Comparison of ENCODE assay signal across 7 cellular contexts in the genomic region with DNA sequence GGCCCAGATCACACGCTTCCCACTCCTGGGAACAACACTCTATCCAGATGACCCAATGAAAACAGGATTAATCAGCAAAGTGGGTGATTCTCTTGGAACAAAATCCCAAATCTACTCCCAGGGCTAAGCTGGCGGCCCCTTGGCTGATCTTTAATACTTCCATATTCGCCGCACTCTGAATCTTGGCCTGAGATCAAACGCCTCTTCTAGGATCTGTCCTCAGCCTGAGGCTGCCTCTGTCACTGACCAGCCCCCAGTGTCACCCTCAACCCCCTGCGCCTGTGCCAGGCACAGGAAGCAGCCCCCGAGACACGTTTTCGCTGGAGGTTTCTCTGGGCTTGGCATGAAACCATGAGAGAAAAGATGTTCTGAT. TPM values are rescaled to one million over a fixed set of nuclear protein-coding genes. Genes with fewer than 3 reads are reported as not detected.
DNase-seq lines count a peak whose midpoint lies in the region; ATAC-seq and TF ChIP-seq lines count a peak whose summit lies in the region.
"Had no signal": no experiment of that assay in that cellular context is flagged by ENCODE, and none has a peak within 500 bp of the region (broad histone marks: within the 10 kb centered on the region; RNA-seq: fewer than 3 reads in every experiment).

No MANE protein-coding gene starts in this region.

- intact Hi-C loops in Right ventricle myocardium superior (cut with DNase I), result no loop called here
- intact Hi-C loops in cardiac septum (cut with DNase I), result no loop called here
- intact Hi-C loops in uterus (cut with DNase I; ENCODE audit: low total_unique reads), result no loop called here

- H3K4me3 Mint-ChIP-seq in memory B cell, result no peak overlapping the region

- DNase-seq in Right ventricle myocardium superior (no peak), cardiac septum (ENCODE audit: low spot score) (no peak), memory B cell (ENCODE audit: low spot score in 2 of 2) (no peak), uterus (peak in 1 of 2 donors; percentile 66), inferior parietal cortex (ENCODE audit: extremely low spot score) (no peak)
- DNase-seq: occipital lobe had no signal

- no peak for TF ChIP-seq POLR2A in uterus (IDR thresholded peaks at IDR 0.05)

- H3K27me3 Mint-ChIP-seq in memory B cell, result peaks cover 1% of the 10 kb centered on the region

- peak overlapping the region; percentile 97 to 99 for H3K27ac ChIP-seq in uterus

- peak in 1 of 4 experiments; percentile 27 for TF ChIP-seq CTCF in uterus (IDR thresholded peaks at IDR 0.05)

- no peaks in the 10 kb centered on the region for H3K9me3 Mint-ChIP-seq in memory B cell

- H3K4me3 ChIP-seq in uterus, result peak overlapping the region; percentile 17

- ATAC-seq in Right ventricle myocardium superior (ENCODE audit: poor library complexity), result peak; percentile 42
- ATAC-seq in memory B cell (ENCODE audit: low read depth), result no peak
- ATAC-seq in HG02759 (IDR thresholded peaks at IDR 0.05; ENCODE audit: unreplicated experiment), result no peak

- H3K27me3 ChIP-seq in uterus, result no peaks in the 10 kb centered on the region

- peaks cover 12% of the 10 kb centered on the region for H3K4me1 Mint-ChIP-seq in memory B cell

- H3K9me3 ChIP-seq in uterus, result no peaks in the 10 kb centered on the region

- peak overlapping the region; percentile 14 for H3K27ac Mint-ChIP-seq in memory B cell

- H3K36me3 ChIP-seq in uterus, result no peaks in the 10 kb centered on the region

- peaks cover 8 to 54% of the 10 kb centered on the region in 2 donors for H3K4me1 ChIP-seq in uterus

- peaks cover 3% of the 10 kb centered on the region for H3K36me3 Mint-ChIP-seq in memory B cell

RNA-seq across cellular contexts. Expression of gene CTXN1, which starts 2.4 kb away (rescaled TPM):
- total RNA-seq in Right ventricle myocardium superior (0.16 TPM), cardiac septum (0.24 TPM), uterus (10 to 100 TPM in 2 of 4 donors, 1 to 10 TPM in 1, not detected in 1; 7.2 to 47.1 (median 14.9) TPM)

RNA-seq across cellular contexts. Expression of gene SNAPC2, which starts 8.2 kb away (rescaled TPM):
- total RNA-seq in Right ventricle myocardium superior, result 9.4 TPM
- 12.3 TPM for total RNA-seq in cardiac septum
- total RNA-seq in uterus, result 10 to 100 TPM; 11.8 to 66.8 (median 19.0) TPM

RNA-seq across cellular contexts. Expression of gene TGFBR3L, which starts 13.7 kb away (rescaled TPM):
- total RNA-seq in Right ventricle myocardium superior, result 10.9 TPM
- total RNA-seq in cardiac septum, result 3.0 TPM
- 1 to 10 TPM in 1 of 4 donors, not detected in 3; 5.2 TPM for total RNA-seq in uterus
- total RNA-seq: occipital lobe had no signal

RNA-seq across cellular contexts. Expression of gene TIMM44, which starts 15.1 kb away (rescaled TPM):
- total RNA-seq in Right ventricle myocardium superior (116 TPM), cardiac septum (82.6 TPM), uterus (100 to 1,000 TPM in 1 of 4 donors, 10 to 100 TPM in 3; 41.1 to 117 (median 62.9) TPM)

RNA-seq across cellular contexts. Expression of gene MAP2K7, which starts 24.6 kb away (rescaled TPM):
- total RNA-seq in Right ventricle myocardium superior (27.5 TPM), cardiac septum (28.6 TPM), uterus (10 to 100 TPM in 2 of 4 donors, 1 to 10 TPM in 1, under 1 TPM in 1; 0.59 to 40.2 (median 9.4) TPM)
